ENCODE assay signal across 8 cellular contexts in genomic region chr20:62704341-62704948, GRCh38. TPM values are rescaled to one million over a fixed set of nuclear protein-coding genes. Genes with fewer than 3 reads are reported as not detected.
DNase-seq lines count a peak whose midpoint lies in the region; ATAC-seq, FAIRE-seq and TF ChIP-seq lines count a peak whose summit lies in the region.

No MANE protein-coding gene starts in this region.

- no peaks in the 10 kb centered on the region for H3K79me2 ChIP-seq in Karpas-422 (ENCODE audit: low read length)

- H3K27me3 ChIP-seq in esophagus squamous epithelium (peaks cover 8 to 98% (median 12%) of the 10 kb centered on the region in 4 donors), pancreas (peaks cover 0 to 9% (median 4%) of the 10 kb centered on the region in 4 donors), Karpas-422 (ENCODE audit: low read length) (no peaks in the 10 kb centered on the region)

- WGBS in esophagus squamous epithelium, 2 donors: 12 to 37% methylated on average over 7 to 13 of the region's 21 CpGs
- 6 to 15% methylated on average over 21 of the region's 21 CpGs for WGBS in pancreas, 2 donors

- peaks cover 37% of the 10 kb centered on the region for H3K4me1 Mint-ChIP-seq in HFFc6 (ENCODE audit: low read depth)
- H3K4me1 Mint-ChIP-seq in stimulated activated effector memory CD8-positive, alpha-beta T cell treated with anti-CD3 and anti-CD28 coated beads, Interleukin-12 subunit alpha, Interleukin-12 subunit beta, amount 100 ng/mL, for 72 hours: peaks cover 17% of the 10 kb centered on the region

- no peaks in the 10 kb centered on the region for H3K9me2 ChIP-seq in Karpas-422 (replicated peaks; ENCODE audit: insufficient read depth, low read length)

- H3K27ac Mint-ChIP-seq in HFFc6: peak overlapping the region; percentile 92
- H3K27ac Mint-ChIP-seq in stimulated activated effector memory CD8-positive, alpha-beta T cell treated with anti-CD3 and anti-CD28 coated beads, Interleukin-12 subunit alpha, Interleukin-12 subunit beta, amount 100 ng/mL, for 72 hours: no peak overlapping the region

- no peaks in the 10 kb centered on the region for H3K36me3 ChIP-seq in esophagus squamous epithelium
- no peaks in the 10 kb centered on the region for H3K36me3 ChIP-seq in pancreas
- H3K36me3 ChIP-seq in Karpas-422 (ENCODE audit: insufficient read depth, low read length): no peaks in the 10 kb centered on the region

- peak; percentile 65 to 71 (median 69) for ATAC-seq in pancreas
- no peak for ATAC-seq in stimulated activated effector memory CD8-positive, alpha-beta T cell treated with anti-CD3 and anti-CD28 coated beads, Interleukin-12 subunit alpha, Interleukin-12 subunit beta, amount 100 ng/mL, for 72 hours
- ATAC-seq in HG03159 (IDR thresholded peaks at IDR 0.05; ENCODE audit: unreplicated experiment): no peak

- H3K4me3 Mint-ChIP-seq in HFFc6: peak overlapping the region; percentile 75
- H3K4me3 Mint-ChIP-seq in stimulated activated effector memory CD8-positive, alpha-beta T cell treated with anti-CD3 and anti-CD28 coated beads, Interleukin-12 subunit alpha, Interleukin-12 subunit beta, amount 100 ng/mL, for 72 hours: no peak overlapping the region

- H3K4me3 ChIP-seq in esophagus squamous epithelium (no peak overlapping the region), pancreas (no peak overlapping the region), Karpas-422 (ENCODE audit: low read length) (no peak overlapping the region)

- H3K9me3 ChIP-seq in esophagus squamous epithelium (no peaks in the 10 kb centered on the region), pancreas (no peaks in the 10 kb centered on the region), Karpas-422 (ENCODE audit: low read length) (no peaks in the 10 kb centered on the region)

- H3K9me3 Mint-ChIP-seq in HFFc6: no peaks in the 10 kb centered on the region
- no peaks in the 10 kb centered on the region for H3K9me3 Mint-ChIP-seq in stimulated activated effector memory CD8-positive, alpha-beta T cell treated with anti-CD3 and anti-CD28 coated beads, Interleukin-12 subunit alpha, Interleukin-12 subunit beta, amount 100 ng/mL, for 72 hours

- intact Hi-C loops in esophagus squamous epithelium (cut with DNase I): no loop called here
- intact Hi-C loops in pancreas (cut with DNase I): no loop called here

- DNase-seq in HFFc6: peak; percentile 90
- peak; percentile 96 for DNase-seq in NCI-H748 (lab: John Stamatoyannopoulos, UW; ENCODE audit: unreplicated experiment)
- DNase-seq in esophagus squamous epithelium (lab: John Stamatoyannopoulos, UW): peak; percentile 16
- peak; percentile 57 to 86 (median 78) for DNase-seq in pancreas
- DNase-seq in stimulated activated effector memory CD8-positive, alpha-beta T cell treated with anti-CD3 and anti-CD28 coated beads, Interleukin-12 subunit alpha, Interleukin-12 subunit beta, amount 100 ng/mL, for 72 hours (ENCODE audit: low spot score in 2 of 2): no peak
- no peak for DNase-seq in GM12891 (ENCODE audit: insufficient read length, low spot score)
- no peak for DNase-seq in Karpas-422

- no peak overlapping the region for H3K9ac ChIP-seq in Karpas-422 (ENCODE audit: low read length)

- H3K36me3 Mint-ChIP-seq in HFFc6 (ENCODE audit: low read depth): no peaks in the 10 kb centered on the region
- no peaks in the 10 kb centered on the region for H3K36me3 Mint-ChIP-seq in stimulated activated effector memory CD8-positive, alpha-beta T cell treated with anti-CD3 and anti-CD28 coated beads, Interleukin-12 subunit alpha, Interleukin-12 subunit beta, amount 100 ng/mL, for 72 hours

- TF ChIP-seq CTCF in HFFc6 (IDR thresholded peaks at IDR 0.05) (peak; percentile 3; the same call in 1 of the 2 replicates), esophagus squamous epithelium (IDR thresholded peaks at IDR 0.05) (no peak), pancreas (IDR thresholded peaks at IDR 0.05) (no peak)

- H3K4me1 ChIP-seq in esophagus squamous epithelium (peaks cover 12 to 52% (median 16%) of the 10 kb centered on the region in 3 donors), pancreas (no peaks in the 10 kb centered on the region), Karpas-422 (ENCODE audit: low read length) (no peaks in the 10 kb centered on the region)

- no peak for FAIRE-seq in pancreas (lab: Jason Lieb, UNC)
- no peak for FAIRE-seq in GM12891 (lab: Jason Lieb, UNC)

- no peak for TF ChIP-seq POLR2A in esophagus squamous epithelium (IDR thresholded peaks at IDR 0.05)
- no peak for TF ChIP-seq POLR2A in GM12891 (IDR thresholded peaks at IDR 0.05; ENCODE audit: low read depth, low read length)

- H3K27ac ChIP-seq in esophagus squamous epithelium: peak overlapping the region in 2 of 4 donors; percentile 50 to 55
- H3K27ac ChIP-seq in pancreas: no peak overlapping the region
- no peak overlapping the region for H3K27ac ChIP-seq in Karpas-422 (ENCODE audit: low read length)

- H4K20me1 ChIP-seq in Karpas-422 (ENCODE audit: insufficient read depth, low read depth, low read length): no peaks in the 10 kb centered on the region

- H3K27me3 Mint-ChIP-seq in HFFc6 (ENCODE audit: insufficient read depth): peaks cover 7% of the 10 kb centered on the region

- no peak overlapping the region for H2AFZ ChIP-seq in Karpas-422 (ENCODE audit: low read length)

- H3K4me2 ChIP-seq in Karpas-422 (ENCODE audit: low read depth, low read length, poor library complexity, severe bottlenecking): no peak overlapping the region

TF ChIP-seq in GM12891, 5 proteins besides CTCF, POLR2A, EP300 and RAD21:
- TF ChIP-seq POU2F2 (IDR thresholded peaks at IDR 0.05; ENCODE audit: low read depth, low read length): no peak
- TF ChIP-seq PAX5 (IDR thresholded peaks at IDR 0.05; ENCODE audit: insufficient read depth, low read length, severe bottlenecking): no peak
- TF ChIP-seq POLR2AphosphoS5 (IDR thresholded peaks at IDR 0.05; ENCODE audit: low read depth, low read length): no peak
- TF ChIP-seq TAF1 (IDR thresholded peaks at IDR 0.05; ENCODE audit: low read depth, low read length): no peak
- no peak for TF ChIP-seq SPI1 (IDR thresholded peaks at IDR 0.05; ENCODE audit: low read depth, low read length)

RNA-seq across cellular contexts. Expression of gene NTSR1, which starts 4.2 kb away (rescaled TPM):
- total RNA-seq in HFFc6 (2021; fragmentation: NEBNext Ultra II Directional; extraction: Animal tissue kit (Norgen Biotek cat#: 25700)): 1 to 10 TPM; 3.1 to 6.5 (median 5.6) TPM
- total RNA-seq in esophagus squamous epithelium (under 1 TPM in 2 of 4 donors, not detected in 2; 0.06 to 0.09 TPM), pancreas (under 1 TPM in 4 of 6 donors, not detected in 2; 0.04 to 0.12 (median 0.09) TPM)
- under 1 TPM; 0.02 to 0.15 TPM for polyA plus RNA-seq in pancreas
- not detected for polyA plus RNA-seq in GM12891 (2012; ENCODE audit: low read depth, missing spikeins)
- not detected in 2 replicates for total RNA-seq in Karpas-422 (2014; rRNA removed; shearing (Covaris generic); ENCODE audit: low replicate concordance)

Comparison
In these comparisons a context has a peak if more than half of its experiments do, and no peak if none do; other contexts are left out.
1. DNase-seq: peak in HFFc6 (single experiment), NCI-H748 (single experiment), esophagus squamous epithelium (single experiment) and pancreas (6 of 6); none in stimulated activated effector memory CD8-positive, alpha-beta T cell treated with anti-CD3 and anti-CD28 coated beads, Interleukin-12 subunit alpha, Interleukin-12 subunit beta, amount 100 ng/mL, for 72 hours (0 of 2), GM12891 (single experiment) and Karpas-422 (single experiment).
2. ATAC-seq: peak in pancreas (4 of 4); none in stimulated activated effector memory CD8-positive, alpha-beta T cell treated with anti-CD3 and anti-CD28 coated beads, Interleukin-12 subunit alpha, Interleukin-12 subunit beta, amount 100 ng/mL, for 72 hours (single experiment) and HG03159 (single experiment).